Comparison of ENCODE assay signal across 8 cellular contexts in the genomic region with DNA sequence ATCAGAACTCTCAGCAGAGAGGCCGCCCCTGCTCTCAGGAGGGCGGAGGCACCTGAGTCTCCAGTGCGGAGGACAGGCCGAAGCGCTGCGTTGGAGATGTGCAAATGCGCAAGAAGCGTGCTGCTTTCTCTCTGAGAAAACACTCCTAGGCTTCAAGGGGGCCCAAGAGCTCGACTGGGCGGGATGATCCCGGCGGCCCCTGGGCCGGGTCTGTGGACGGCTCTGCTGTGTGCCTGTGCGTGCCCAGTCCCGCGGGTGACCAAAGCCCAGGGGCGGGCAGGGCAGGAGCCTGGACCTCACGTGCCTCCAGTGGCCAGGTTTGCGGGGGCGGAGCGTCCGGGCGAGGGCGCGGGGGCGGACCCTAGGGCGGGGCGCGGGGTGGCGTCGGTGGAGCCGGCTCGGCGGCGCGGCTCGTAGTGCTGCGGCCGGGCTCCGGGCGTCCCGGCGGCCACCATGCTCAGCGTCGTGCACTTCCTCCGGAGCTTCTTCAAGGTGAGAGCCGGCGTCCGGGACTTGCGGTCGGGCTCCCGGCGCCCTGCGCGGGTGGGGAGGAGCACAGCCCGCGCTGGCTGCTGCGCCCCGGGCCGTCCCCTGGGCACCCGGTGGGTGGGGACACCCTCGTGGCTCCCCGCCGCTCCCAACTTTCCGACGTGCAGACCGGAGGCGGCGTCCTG. TPM values are rescaled to one million over a fixed set of nuclear protein-coding genes. Genes with fewer than 3 reads are reported as not detected.
DNase-seq lines count a peak whose midpoint lies in the region; ATAC-seq, FAIRE-seq and TF ChIP-seq lines count a peak whose summit lies in the region.

A gene with protein sequence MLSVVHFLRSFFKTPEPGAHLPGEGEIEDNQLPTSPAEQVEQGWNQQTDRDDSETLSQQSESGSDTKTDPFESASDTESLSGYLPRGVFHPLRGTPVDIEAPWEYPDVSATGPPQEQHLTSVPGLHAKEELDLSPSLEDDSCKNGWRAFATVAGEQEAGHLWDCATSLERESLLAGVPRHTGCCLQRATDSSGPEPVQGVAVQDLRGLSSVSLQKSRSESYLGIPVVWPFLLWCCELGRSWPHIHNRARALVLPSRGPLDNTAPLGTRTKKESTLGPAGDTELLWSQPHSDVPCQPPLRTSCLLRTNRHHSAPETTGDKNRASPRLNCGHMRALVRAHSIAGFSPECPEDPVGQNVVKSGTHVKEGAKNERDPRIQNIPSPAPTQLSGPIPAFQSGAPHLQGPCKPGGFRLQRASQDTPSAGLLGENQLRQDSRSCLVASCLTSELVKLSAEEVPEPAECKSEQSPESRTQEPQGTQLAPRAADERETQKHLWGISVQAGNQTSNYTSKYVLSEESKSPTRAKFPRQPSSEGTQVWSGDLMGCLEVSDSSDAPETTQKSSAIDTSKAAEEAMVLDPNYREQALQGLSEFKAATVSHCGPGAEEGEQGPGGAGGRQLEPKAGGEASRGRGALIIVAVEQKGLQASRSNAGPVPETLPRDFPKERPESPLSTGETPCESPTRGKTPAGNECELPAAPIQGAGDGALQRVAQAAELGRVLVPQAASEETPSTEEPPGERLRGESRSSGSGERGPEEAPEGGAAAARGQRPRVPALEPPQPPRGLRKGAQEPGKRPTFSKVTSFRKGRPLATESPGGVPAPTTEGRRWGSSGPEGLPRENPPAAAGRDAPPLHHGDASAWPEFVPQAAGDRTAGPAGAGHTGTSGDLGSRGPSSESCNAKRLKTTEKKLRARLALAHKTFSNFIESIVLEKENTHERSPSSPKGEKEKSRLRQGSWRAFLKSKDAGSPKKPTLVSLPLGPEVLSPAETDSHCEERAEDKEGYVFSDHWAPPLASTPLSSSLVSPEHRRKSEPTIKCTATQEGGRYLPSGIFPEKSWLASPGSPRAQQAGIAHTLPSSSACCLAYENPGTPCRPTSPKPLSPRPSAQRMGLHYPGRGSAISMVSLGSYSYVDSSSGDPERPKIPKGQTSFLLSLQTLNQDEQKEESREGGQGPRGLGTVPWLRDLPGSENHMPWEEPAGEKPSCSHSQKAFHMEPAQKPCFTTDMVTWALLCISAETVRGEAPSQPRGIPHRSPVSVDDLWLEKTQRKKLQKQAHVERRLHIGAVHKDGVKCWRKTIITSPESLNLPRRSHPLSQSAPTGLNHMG (N-terminal part only) (plus strand): TSS at position 414 of the 674 bp plus-strand sequence. CDS start 40 bp downstream, at position 454.

- no peak for TF ChIP-seq EP300 in HepG2 (IDR thresholded peaks at IDR 0.05; ENCODE audit: low read depth in 2 of 2, low read length in 2 of 2)
- TF ChIP-seq EP300 in HepG2 (CRISPR knock-in tag; IDR thresholded peaks at IDR 0.05; ENCODE audit: borderline replicate concordance): no peak
- TF ChIP-seq EP300 in tibial nerve (IDR thresholded peaks at IDR 0.05): no peak

- TF ChIP-seq POLR2A in breast epithelium (IDR thresholded peaks at IDR 0.05) (no peak), HepG2 (IDR thresholded peaks at IDR 0.05; ENCODE audit: insufficient read depth in 1 of 2, low read depth in 2 of 2, low read length in 2 of 2) (no peak), tibial nerve (IDR thresholded peaks at IDR 0.05) (no peak), GM18505 (IDR thresholded peaks at IDR 0.05; ENCODE audit: borderline replicate concordance, extremely low read depth, insufficient read depth, insufficient read length) (no peak)

- POLR2A ChIA-PET in HepG2 (lab: Yijun Ruan, JAX): no interaction called here

- no peaks in the 10 kb centered on the region; the same call in 1 of the 2 replicates for H4K20me1 ChIP-seq in HepG2 (ENCODE audit: insufficient read depth, low read length)

- H3K9me3 ChIP-seq in right atrium auricular region (no peaks in the 10 kb centered on the region), breast epithelium (no peaks in the 10 kb centered on the region), HepG2 (ENCODE audit: low read length) (no peaks in the 10 kb centered on the region), tibial nerve (no peaks in the 10 kb centered on the region)

- intact Hi-C loops in Right ventricle myocardium superior (cut with DNase I) (no loop called here), breast epithelium (cut with DNase I; ENCODE audit: low total_unique reads) (no loop called here), HepG2 (cut with micrococcal nuclease; ENCODE audit: unreplicated experiment) (no loop called here)

- H3K27me3 ChIP-seq in right atrium auricular region: peaks cover 3 to 11% of the 10 kb centered on the region in 2 donors
- peaks cover 0 to 52% of the 10 kb centered on the region in 2 donors for H3K27me3 ChIP-seq in breast epithelium
- peaks cover 13 to 74% of the 10 kb centered on the region in 2 experiments for H3K27me3 ChIP-seq in HepG2 (ENCODE audit: control insufficient read depth in 1 of 2, insufficient read depth in 2 of 2, low read length in 2 of 2)
- peaks cover 0 to 40% of the 10 kb centered on the region in 2 donors for H3K27me3 ChIP-seq in tibial nerve

- DNase-seq in Right ventricle myocardium superior (no peak), right atrium auricular region (ENCODE audit: low spot score) (no peak), NCI-H2196 (lab: John Stamatoyannopoulos, UW; ENCODE audit: unreplicated experiment) (peak; percentile 57), breast epithelium (ENCODE audit: low spot score in 2 of 2) (no peak), HepG2 (ENCODE audit: low spot score) (no peak), tibial nerve (ENCODE audit: low spot score in 2 of 2) (no peak), H4 (ENCODE audit: low spot score) (no peak)

- no peak for TF ChIP-seq RAD21 in HepG2 (CRISPR knock-in tag; IDR thresholded peaks at IDR 0.05)

- peak within 1 kb of the TSS in 1 of 2 donors; percentile 44 for H3K4me3 ChIP-seq in right atrium auricular region
- peak within 1 kb of the TSS; percentile 9 to 59 (median 52) for H3K4me3 ChIP-seq in breast epithelium
- peak within 1 kb of the TSS in 1 of 3 experiments; percentile 44; a peak in 1 of 6 replicates for H3K4me3 ChIP-seq in HepG2 (replicated peaks in 1 of 3; ENCODE audit: insufficient read depth in 1 of 3, low read depth in 2 of 3, low read length in 3 of 3)
- peak within 1 kb of the TSS; percentile 15 to 44 (median 26) for H3K4me3 ChIP-seq in tibial nerve

- peak within 1 kb of the TSS; percentile 37 for H3K4me2 ChIP-seq in HepG2 (ENCODE audit: low read depth, low read length)

- TF ChIP-seq CTCF in right atrium auricular region (IDR thresholded peaks at IDR 0.05) (no peak), breast epithelium (IDR thresholded peaks at IDR 0.05) (no peak), HepG2 (CRISPR knock-in tag; IDR thresholded peaks at IDR 0.05) (no peak), tibial nerve (IDR thresholded peaks at IDR 0.05) (no peak)

- H3K36me3 ChIP-seq in right atrium auricular region: no peaks in the 10 kb centered on the region
- no peaks in the 10 kb centered on the region for H3K36me3 ChIP-seq in breast epithelium
- no peaks in the 10 kb centered on the region for H3K36me3 ChIP-seq in HepG2 (replicated peaks in 1 of 2; ENCODE audit: control insufficient read depth in 1 of 2, insufficient read depth in 2 of 2, low read length in 2 of 2)
- no peaks in the 10 kb centered on the region for H3K36me3 ChIP-seq in tibial nerve

- H3K79me2 ChIP-seq in HepG2 (ENCODE audit: insufficient read depth, low read length): no peaks in the 10 kb centered on the region

- BruUV-seq in HepG2 (replicated peaks; lab: Mats Ljungman, UMichigan): no TSS peak

- in situ Hi-C loops in HepG2 (cut with HindIII; ENCODE audit: extremely low pct_ligation_motif_present, low pct_unique_long_range_greater_than_20kb): no loop called here

- CTCF ChIA-PET in HepG2 (lab: Yijun Ruan, JAX; ENCODE audit: low intra/inter-chr PET ratio, low total read pairs): no interaction called here

- H3K4me1 ChIP-seq in right atrium auricular region (peaks cover 0 to 8% of the 10 kb centered on the region in 2 donors), breast epithelium (no peaks in the 10 kb centered on the region), HepG2 (ENCODE audit: insufficient read depth, low read length) (0 out of 2 replicates have a peak, but pooled peaks cover 8% of the 10 kb centered on the region), tibial nerve (peaks cover 0 to 14% (median 0%) of the 10 kb centered on the region in 4 donors)

- no peak within 1 kb of the TSS for H3K9ac ChIP-seq in HepG2 (ENCODE audit: insufficient read depth, low read depth, low read length)

- no peak within 1 kb of the TSS for H2AFZ ChIP-seq in HepG2 (ENCODE audit: low read length)

- ATAC-seq in Right ventricle myocardium superior (ENCODE audit: poor library complexity) (peak; percentile 91), HepG2 (peak; percentile 65), GM18505 (IDR thresholded peaks at IDR 0.05; ENCODE audit: unreplicated experiment) (no peak)

- 64% methylated on average over 8 of the region's 70 CpGs for WGBS in HepG2 (ENCODE audit: low lambda C conversion rate)
- 15 to 31% methylated on average over 8 to 22 of the region's 70 CpGs for WGBS in tibial nerve, 2 donors

- H3K27ac ChIP-seq in right atrium auricular region (no peak within 1 kb of the TSS), breast epithelium (no peak within 1 kb of the TSS), HepG2 (ENCODE audit: extremely low read length, insufficient read depth, low read length) (no peak within 1 kb of the TSS), tibial nerve (peak within 1 kb of the TSS in 2 of 4 donors; percentile 10 to 31)

- FAIRE-seq in HepG2 (lab: Jason Lieb, UNC): no peak

RNA-seq across cellular contexts. Expression of the gene that starts here (rescaled TPM):
- total RNA-seq in Right ventricle myocardium superior: 5.1 TPM
- 1 to 10 TPM; 3.5 to 8.1 TPM for total RNA-seq in right atrium auricular region
- 10 to 100 TPM in 1 of 3 donors, 1 to 10 TPM in 2; 7.5 to 10.1 (median 8.0) TPM for total RNA-seq in breast epithelium
- 0.11 TPM in 1 of 2 replicates, not detected in the other for total RNA-seq in HepG2 (2016; rRNA removed; fragmentation: Illumina TruSeq; extraction: Trizol)
- total RNA-seq in HepG2 (2016; cell fraction: cytosol; rRNA removed; fragmentation: Illumina TruSeq; extraction: Trizol; ENCODE audit: low read depth): not detected in 2 replicates
- total RNA-seq in HepG2 (2016; cell fraction: insoluble cytoplasmic fraction; rRNA removed; fragmentation: Illumina TruSeq; extraction: Trizol): 0.09 TPM in 1 of 2 replicates, not detected in the other
- total RNA-seq in HepG2 (2016; cell fraction: membrane; rRNA removed; fragmentation: Illumina TruSeq; extraction: Trizol): not detected in 2 replicates
- total RNA-seq in HepG2 (2016; cell fraction: nucleus; rRNA removed; fragmentation: Illumina TruSeq; extraction: Trizol): not detected in 2 replicates
- 0.08 and 0.13 TPM in 2 replicates for polyA plus RNA-seq in HepG2 (2011; rRNA removed)
- polyA plus RNA-seq in HepG2 (2011; cell fraction: cytosol; rRNA removed): 0.03 TPM in 2 replicates
- polyA plus RNA-seq in HepG2 (2011; cell fraction: nucleus; rRNA removed): 0.45 and 0.88 TPM in 2 replicates
- polyA plus RNA-seq in HepG2 (2012): not detected in 2 replicates
- polyA plus RNA-seq in HepG2 (2016; cell fraction: cytosol; fragmentation: Illumina TruSeq; extraction: Trizol; ENCODE audit: low read depth): 0.16 TPM in 1 of 2 replicates, not detected in the other
- not detected in 2 replicates for polyA plus RNA-seq in HepG2 (2016; cell fraction: insoluble cytoplasmic fraction; fragmentation: Illumina TruSeq; extraction: Trizol; ENCODE audit: low read depth)
- not detected in 2 replicates for polyA plus RNA-seq in HepG2 (2016; cell fraction: membrane; fragmentation: Illumina TruSeq; extraction: Trizol; ENCODE audit: low read depth)
- polyA plus RNA-seq in HepG2 (2016; cell fraction: nucleus; fragmentation: Illumina TruSeq; extraction: Trizol; ENCODE audit: insufficient read depth, low read depth): 0.41 and 0.48 TPM in 2 replicates
- polyA minus RNA-seq in HepG2 (2011; rRNA and poly(A)+ RNA removed; ENCODE audit: low replicate concordance): 0.28 and 34.2 TPM in 2 replicates
- polyA minus RNA-seq in HepG2 (2011; cell fraction: cytosol; rRNA and poly(A)+ RNA removed): 0.79 TPM in 1 of 2 replicates, not detected in the other
- polyA minus RNA-seq in HepG2 (2011; cell fraction: nucleus; rRNA and poly(A)+ RNA removed): 0.12 and 0.13 TPM in 2 replicates
- total RNA-seq in tibial nerve: 10 to 100 TPM; 16.3 to 50.7 (median 23.3) TPM
- total RNA-seq in H4 (2014; rRNA removed; shearing (Covaris generic)): 1.2 and 1.4 TPM in 2 replicates
